In genomic region chr20:31838646-31839292, GRCh38 we compare ENCODE assay signal across 13 cellular contexts. TPM values are rescaled to one million over a fixed set of nuclear protein-coding genes. Genes with fewer than 3 reads are reported as not detected.
DNase-seq lines count a peak whose midpoint lies in the region; ATAC-seq and TF ChIP-seq lines count a peak whose summit lies in the region.
"Had no signal": no experiment of that assay in that cellular context is flagged by ENCODE, and none has a peak within 500 bp of the region (broad histone marks: within the 10 kb centered on the region; RNA-seq: fewer than 3 reads in every experiment).

No MANE protein-coding gene starts in this region.

- TF ChIP-seq CTCF in NB4 (IDR thresholded peaks at IDR 0.05; ENCODE audit: low read depth, low read length) (no peak), parathyroid adenoma (IDR thresholded peaks at IDR 0.05) (no peak)

- H3K4me2 ChIP-seq in parathyroid adenoma (ENCODE audit: low read length) = no peak overlapping the region

- DNase-seq in H4 (ENCODE audit: low spot score) = peak; percentile 49
- peak; percentile 74 for DNase-seq in NB4 (ENCODE audit: low read depth)
- peak; percentile 63 for DNase-seq in amniotic epithelial cell (ENCODE audit: low read depth)
- no peak for DNase-seq in GM19240 (ENCODE audit: insufficient read length, low spot score)
- DNase-seq: activated CD8-positive, alpha-beta T cell treated with anti-CD3 and anti-CD28 coated beads, Interleukin-2, amount 10 ng/mL, durations not matched to agents 7 days and 5 days; DMS79 treated with DMSO at 0.1 percent for 48 hours; erythroblast; NCI-H1105; right lobe of liver; stimulated activated CD4-positive, alpha-beta T cell treated with anti-CD3 and anti-CD28 coated beads, Interleukin-2, amount 100 ng/mL, for 48 hours had no signal

- H3K9me3 ChIP-seq in parathyroid adenoma (ENCODE audit: control insufficient read depth, low read length) = no peaks in the 10 kb centered on the region
- H3K9me3 ChIP-seq: right lobe of liver had no signal

- H2AFZ ChIP-seq in parathyroid adenoma = no peak overlapping the region

- H3K4me3 ChIP-seq in NB4 (ENCODE audit: low read depth, low read length) = no peak overlapping the region
- no peak overlapping the region for H3K4me3 ChIP-seq in parathyroid adenoma (ENCODE audit: low read depth, low read length)
- H3K4me3 ChIP-seq: right lobe of liver had no signal

- no peaks in the 10 kb centered on the region for H3K27me3 ChIP-seq in parathyroid adenoma (ENCODE audit: control insufficient read depth, insufficient read depth, low read length)
- H3K27me3 ChIP-seq: right lobe of liver had no signal

- peaks cover 10% of the 10 kb centered on the region for H3K4me1 ChIP-seq in parathyroid adenoma
- H3K4me1 ChIP-seq: right lobe of liver had no signal

- ATAC-seq in HG03175 (IDR thresholded peaks at IDR 0.05; ENCODE audit: unreplicated experiment) (no peak), GM18858 (IDR thresholded peaks at IDR 0.05; ENCODE audit: unreplicated experiment) (no peak)
- ATAC-seq: activated CD8-positive, alpha-beta T cell treated with anti-CD3 and anti-CD28 coated beads, Interleukin-2, amount 10 ng/mL, durations not matched to agents 7 days and 5 days; right lobe of liver had no signal

- no peaks in the 10 kb centered on the region for H3K36me3 ChIP-seq in parathyroid adenoma (ENCODE audit: control insufficient read depth, insufficient read depth, low read length)
- H3K36me3 ChIP-seq: right lobe of liver had no signal

- no peak for TF ChIP-seq POLR2A in NB4 (IDR thresholded peaks at IDR 0.05; ENCODE audit: extremely low read depth, insufficient read length)

- peak overlapping the region; percentile 4 for H3K27ac ChIP-seq in parathyroid adenoma
- H3K27ac ChIP-seq: right lobe of liver had no signal

- no peaks in the 10 kb centered on the region for H3K79me2 ChIP-seq in parathyroid adenoma

- no peak overlapping the region for H3K9ac ChIP-seq in parathyroid adenoma

RNA-seq across cellular contexts. Expression of gene FOXS1, which starts 6.6 kb away (rescaled TPM):
- total RNA-seq in H4 (2014; rRNA removed; shearing (Covaris generic)) = 0.08 TPM in 1 of 2 replicates, not detected in the other
- total RNA-seq: activated CD8-positive, alpha-beta T cell treated with anti-CD3 and anti-CD28 coated beads, Interleukin-2, amount 10 ng/mL, durations not matched to agents 7 days and 5 days had no signal

RNA-seq across cellular contexts. Expression of gene MYLK2, which starts 19.6 kb away (rescaled TPM):
- total RNA-seq in H4 (2014; rRNA removed; shearing (Covaris generic)) = 0.14 TPM in 1 of 2 replicates, not detected in the other
- total RNA-seq: right lobe of liver had no signal

RNA-seq across cellular contexts. Expression of gene DUSP15, which starts 31.6 kb away (rescaled TPM):
- total RNA-seq in H4 (2014; rRNA removed; shearing (Covaris generic)) = 7.5 and 9.2 TPM in 2 replicates
- total RNA-seq: activated CD8-positive, alpha-beta T cell treated with anti-CD3 and anti-CD28 coated beads, Interleukin-2, amount 10 ng/mL, durations not matched to agents 7 days and 5 days had no signal

RNA-seq across cellular contexts. Expression of gene TTLL9, which starts 31.7 kb away (rescaled TPM):
- total RNA-seq in H4 (2014; rRNA removed; shearing (Covaris generic)) = 0.27 TPM in 1 of 2 replicates, not detected in the other
- total RNA-seq: activated CD8-positive, alpha-beta T cell treated with anti-CD3 and anti-CD28 coated beads, Interleukin-2, amount 10 ng/mL, durations not matched to agents 7 days and 5 days; right lobe of liver had no signal
